In genomic region chr20:38143238-38143645, GRCh38 we compare ENCODE assay signal across 1 cellular context.
TF ChIP-seq lines count a peak whose summit lies in the region.

No MANE protein-coding gene starts in this region.

TF ChIP-seq in SK-N-SH, 30 proteins besides CTCF, POLR2A, EP300 and RAD21 (continued from another document):
- TF ChIP-seq REST (IDR thresholded peaks at IDR 0.05; ENCODE audit: low read depth, low read length) (no peak), NRF1 (IDR thresholded peaks at IDR 0.05; ENCODE audit: low read depth, low read length) (no peak), FOXJ3 (CRISPR knock-in tag; IDR thresholded peaks at IDR 0.05) (no peak), RCOR1 (IDR thresholded peaks at IDR 0.05; ENCODE audit: low read length) (no peak), PBX3 (IDR thresholded peaks at IDR 0.05) (no peak), IRF3 (IDR thresholded peaks at IDR 0.05; ENCODE audit: low read depth, low read length) (no peak), GATA2 (CRISPR knock-in tag; IDR thresholded peaks at IDR 0.05) (no peak), TEAD4 (IDR thresholded peaks at IDR 0.05; ENCODE audit: borderline replicate concordance, insufficient read depth) (no peak), TAF1 (IDR thresholded peaks at IDR 0.05; ENCODE audit: borderline replicate concordance, low read depth, low read length) (no peak), MEF2A (IDR thresholded peaks at IDR 0.05; ENCODE audit: borderline replicate concordance, low read depth) (no peak), TCF12 (IDR thresholded peaks at IDR 0.05) (no peak), RFX5 (IDR thresholded peaks at IDR 0.05; ENCODE audit: low read length) (no peak), ZBTB33 (IDR thresholded peaks at IDR 0.05; ENCODE audit: borderline replicate concordance, low read depth) (no peak)
